Comparison of ENCODE assay signal across 11 cellular contexts in the genomic region with DNA sequence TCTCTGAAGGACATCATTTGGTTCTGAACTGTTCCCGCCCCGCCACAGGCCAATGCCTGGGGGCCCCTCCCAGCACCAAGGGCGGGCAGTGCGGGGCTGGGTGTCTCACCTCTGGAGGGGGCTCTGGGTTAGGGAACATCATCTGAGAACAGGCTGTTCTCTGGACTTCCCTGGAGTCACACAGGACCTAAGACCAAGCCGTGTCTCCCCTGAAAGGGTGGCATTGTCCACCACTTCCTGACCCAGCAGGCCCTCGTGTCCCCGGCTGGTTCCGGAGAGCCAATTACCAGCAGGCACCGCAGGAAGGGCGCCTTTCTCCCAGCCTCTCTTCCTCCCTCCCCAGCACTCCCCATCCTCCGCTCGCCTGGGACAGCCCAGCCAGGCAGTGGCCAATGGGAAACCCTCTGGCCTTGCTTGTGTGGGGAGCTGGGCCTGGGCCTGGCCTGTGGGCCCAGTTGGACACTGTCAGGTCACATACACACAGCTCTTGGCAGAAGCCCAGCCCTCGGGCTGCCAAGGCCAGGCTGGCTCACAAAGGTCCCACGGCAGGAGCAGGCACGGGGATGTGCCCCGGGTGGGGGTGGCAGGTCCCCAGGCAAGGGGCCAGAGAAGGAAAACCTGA.
DNase-seq lines count a peak whose midpoint lies in the region; ATAC-seq and TF ChIP-seq lines count a peak whose summit lies in the region.
"Had no signal": no experiment of that assay in that cellular context is flagged by ENCODE, and none has a peak within 500 bp of the region (broad histone marks: within the 10 kb centered on the region; RNA-seq: fewer than 3 reads in every experiment).

No MANE protein-coding gene starts in this region.

- peaks cover 3 to 7% of the 10 kb centered on the region in 2 donors for H3K4me1 Mint-ChIP-seq in stimulated activated naive B cell treated with anti-CD40 and anti-IgM and Interleukin-4, amounts not matched to agents 10 μg/mL and 1 μg/mL and 100 μg/mL, for 72 hours

- H3K4me1 ChIP-seq in BLaER1 treated with 17β-estradiol and CSF1 and Interleukin-3, amounts not matched to agents 10 nM and 100 nM: peaks cover 36 to 93% (median 61%) of the 10 kb centered on the region in 10 experiments
- H3K4me1 ChIP-seq in ascending aorta (peaks cover 0 to 12% of the 10 kb centered on the region in 2 donors), right cardiac atrium (ENCODE audit: control insufficient read depth, insufficient read depth, low read length) (no peaks in the 10 kb centered on the region)

- no peaks in the 10 kb centered on the region for H3K9me3 Mint-ChIP-seq in stimulated activated naive B cell treated with anti-CD40 and anti-IgM and Interleukin-4, amounts not matched to agents 10 μg/mL and 1 μg/mL and 100 μg/mL, for 72 hours
- H3K9me3 Mint-ChIP-seq: activated CD4-positive, alpha-beta memory T cell treated with anti-CD3 and anti-CD28 coated beads for 36 hours; stimulated activated naive CD8-positive, alpha-beta T cell treated with anti-CD3 and anti-CD28 coated beads, Interleukin-15, Interleukin-2, amounts not matched to agents 100 ng/mL and 50 ng/mL, for 24 hours had no signal

- H3K4me2 ChIP-seq in BLaER1 treated with 17β-estradiol and CSF1 and Interleukin-3, amounts not matched to agents 10 nM and 100 nM: peak overlapping the region in 5 of 11 experiments; percentile 11 to 56 (median 35); a peak in 7 of 22 replicates

- no peak overlapping the region for H3K4me3 ChIP-seq in BLaER1 treated with 17β-estradiol and CSF1 and Interleukin-3, amounts not matched to agents 10 nM and 100 nM
- H3K4me3 ChIP-seq in ascending aorta: peak overlapping the region; percentile 42
- no peak overlapping the region for H3K4me3 ChIP-seq in right cardiac atrium (ENCODE audit: low read length)

- peaks cover 0 to 50% (median under 1%) of the 10 kb centered on the region in 11 experiments; a peak in 8 of 22 replicates for H3K36me3 ChIP-seq in BLaER1 treated with 17β-estradiol and CSF1 and Interleukin-3, amounts not matched to agents 10 nM and 100 nM
- H3K36me3 ChIP-seq in ascending aorta: no peaks in the 10 kb centered on the region

- DNase-seq in ascending aorta (ENCODE audit: low spot score in 2 of 2) (peak; percentile 54 to 91), right cardiac atrium (peak; percentile 78 to 88 (median 82)), omental fat pad (ENCODE audit: low spot score) (no peak), HT-29 (ENCODE audit: low spot score) (no peak), NCI-H1105 (lab: John Stamatoyannopoulos, UW) (no peak)
- DNase-seq in stimulated activated naive B cell treated with anti-CD40 and anti-IgM and Interleukin-4, amounts not matched to agents 10 μg/mL and 1 μg/mL and 100 μg/mL, for 72 hours: no peak
- DNase-seq: activated CD4-positive, alpha-beta memory T cell treated with anti-CD3 and anti-CD28 coated beads for 36 hours; effector CD8-positive, alpha-beta T cell had no signal

- ATAC-seq in right cardiac atrium: peak; percentile 94 to 96
- peak; percentile 57 for ATAC-seq in omental fat pad (ENCODE audit: low FRiP score)
- ATAC-seq in GM18502 (IDR thresholded peaks at IDR 0.05; ENCODE audit: poor library complexity, unreplicated experiment): no peak
- ATAC-seq in stimulated activated naive B cell treated with anti-CD40 and anti-IgM and Interleukin-4, amounts not matched to agents 10 μg/mL and 1 μg/mL and 100 μg/mL, for 72 hours (replicated peaks): no peak

- peak overlapping the region in 10 of 11 experiments; percentile 29 to 73 (median 56); a peak in 19 of 22 replicates for H3K27ac ChIP-seq in BLaER1 treated with 17β-estradiol and CSF1 and Interleukin-3, amounts not matched to agents 10 nM and 100 nM
- H3K27ac ChIP-seq in ascending aorta (peak overlapping the region; percentile 68 to 83), right cardiac atrium (ENCODE audit: low read length) (peak overlapping the region; percentile 27)

- WGBS in right cardiac atrium: 49% methylated on average over 16 of the region's 16 CpGs

- H3K27ac Mint-ChIP-seq in stimulated activated naive B cell treated with anti-CD40 and anti-IgM and Interleukin-4, amounts not matched to agents 10 μg/mL and 1 μg/mL and 100 μg/mL, for 72 hours: no peak overlapping the region
- H3K27ac Mint-ChIP-seq: activated CD4-positive, alpha-beta memory T cell treated with anti-CD3 and anti-CD28 coated beads for 36 hours; stimulated activated naive CD8-positive, alpha-beta T cell treated with anti-CD3 and anti-CD28 coated beads, Interleukin-15, Interleukin-2, amounts not matched to agents 100 ng/mL and 50 ng/mL, for 24 hours had no signal

- peak overlapping the region in 5 of 11 experiments; percentile 11 to 52 (median 23); a peak in 3 of 22 replicates for H3K9ac ChIP-seq in BLaER1 treated with 17β-estradiol and CSF1 and Interleukin-3, amounts not matched to agents 10 nM and 100 nM

- intact Hi-C loops in ascending aorta (cut with DNase I): loop anchor here (1.0 to 2.0 kb wide), 3 partner anchors 27 to 151 kb away; no protein-coding TSS in a partner anchor
- intact Hi-C loops in right cardiac atrium (cut with DNase I): loop anchor here in 1 of 4 donors (10.0 kb wide), 1 partner anchor 57 kb away; no protein-coding TSS in a partner anchor

- TF ChIP-seq CTCF in ascending aorta (IDR thresholded peaks at IDR 0.05) (peak in 1 of 3 experiments; percentile 8), omental fat pad (IDR thresholded peaks at IDR 0.05) (no peak)

- H3K9me3 ChIP-seq in BLaER1 treated with 17β-estradiol and CSF1 and Interleukin-3, amounts not matched to agents 10 nM and 100 nM (replicated peaks in 1 of 11): peaks cover 0 to 2% (median 0%) of the 10 kb centered on the region in 11 experiments; a peak in 3 of 22 replicates
- no peaks in the 10 kb centered on the region for H3K9me3 ChIP-seq in ascending aorta
- no peaks in the 10 kb centered on the region for H3K9me3 ChIP-seq in right cardiac atrium (ENCODE audit: control insufficient read depth, low read length)

- no peaks in the 10 kb centered on the region for H4K20me1 ChIP-seq in BLaER1 treated with 17β-estradiol and CSF1 and Interleukin-3, amounts not matched to agents 10 nM and 100 nM

- H3K4me3 Mint-ChIP-seq in stimulated activated naive B cell treated with anti-CD40 and anti-IgM and Interleukin-4, amounts not matched to agents 10 μg/mL and 1 μg/mL and 100 μg/mL, for 72 hours: no peak overlapping the region
- H3K4me3 Mint-ChIP-seq: activated CD4-positive, alpha-beta memory T cell treated with anti-CD3 and anti-CD28 coated beads for 36 hours; stimulated activated naive CD8-positive, alpha-beta T cell treated with anti-CD3 and anti-CD28 coated beads, Interleukin-15, Interleukin-2, amounts not matched to agents 100 ng/mL and 50 ng/mL, for 24 hours had no signal

- no peaks in the 10 kb centered on the region for H3K27me3 Mint-ChIP-seq in stimulated activated naive B cell treated with anti-CD40 and anti-IgM and Interleukin-4, amounts not matched to agents 10 μg/mL and 1 μg/mL and 100 μg/mL, for 72 hours
- H3K27me3 Mint-ChIP-seq: activated CD4-positive, alpha-beta memory T cell treated with anti-CD3 and anti-CD28 coated beads for 36 hours; stimulated activated naive CD8-positive, alpha-beta T cell treated with anti-CD3 and anti-CD28 coated beads, Interleukin-15, Interleukin-2, amounts not matched to agents 100 ng/mL and 50 ng/mL, for 24 hours had no signal

- no peaks in the 10 kb centered on the region for H3K36me3 Mint-ChIP-seq in stimulated activated naive B cell treated with anti-CD40 and anti-IgM and Interleukin-4, amounts not matched to agents 10 μg/mL and 1 μg/mL and 100 μg/mL, for 72 hours
- H3K36me3 Mint-ChIP-seq: activated CD4-positive, alpha-beta memory T cell treated with anti-CD3 and anti-CD28 coated beads for 36 hours had no signal

- no peaks in the 10 kb centered on the region for H3K27me3 ChIP-seq in BLaER1 treated with 17β-estradiol and CSF1 and Interleukin-3, amounts not matched to agents 10 nM and 100 nM
- H3K27me3 ChIP-seq in ascending aorta (no peaks in the 10 kb centered on the region), right cardiac atrium (ENCODE audit: control insufficient read depth, insufficient read depth) (no peaks in the 10 kb centered on the region)

Comparison
In these comparisons a context has a peak if more than half of its experiments do, and no peak if none do; other contexts are left out.
1. H3K4me3 ChIP-seq: peak in ascending aorta (2 of 2); none in BLaER1 treated with 17β-estradiol and CSF1 and Interleukin-3, amounts not matched to agents 10 nM and 100 nM (0 of 10) and right cardiac atrium (single experiment).
2. DNase-seq: peak in ascending aorta (2 of 2) and right cardiac atrium (3 of 3); none in omental fat pad (single experiment), stimulated activated naive B cell treated with anti-CD40 and anti-IgM and Interleukin-4, amounts not matched to agents 10 μg/mL and 1 μg/mL and 100 μg/mL, for 72 hours (single experiment), HT-29 (single experiment) and NCI-H1105 (single experiment).
3. ATAC-seq: peak in right cardiac atrium (2 of 2) and omental fat pad (single experiment); none in GM18502 (single experiment) and stimulated activated naive B cell treated with anti-CD40 and anti-IgM and Interleukin-4, amounts not matched to agents 10 μg/mL and 1 μg/mL and 100 μg/mL, for 72 hours (0 of 2).
4. Peak in every context shown above with its lines, with median percentiles within 50 percentile points of each other: H3K27ac ChIP-seq.